6 cellular contexts compared by ENCODE assay signal in the genomic region with DNA sequence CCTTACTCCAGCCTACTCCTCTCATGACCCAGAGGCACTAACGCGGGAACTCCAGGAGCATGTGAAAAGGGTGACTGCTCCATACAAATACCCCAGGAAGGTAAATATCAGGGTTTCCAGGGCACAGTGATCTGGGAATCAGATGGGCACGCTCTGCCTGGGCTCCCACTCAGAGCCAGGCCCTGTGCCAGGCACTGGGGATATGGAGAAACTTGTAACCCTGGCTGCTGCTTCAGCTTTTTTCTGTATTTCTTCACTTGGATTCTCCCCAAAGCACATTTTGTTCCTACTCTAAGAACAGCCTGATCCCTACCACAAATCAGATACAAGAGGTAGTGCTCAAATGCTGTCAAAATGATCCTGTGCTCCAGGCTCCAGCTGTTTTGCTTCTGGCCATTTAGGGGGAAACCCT. TPM values are rescaled to one million over a fixed set of nuclear protein-coding genes. Genes with fewer than 3 reads are reported as not detected.
"Had no signal": no experiment of that assay in that cellular context is flagged by ENCODE, and none has a peak within 500 bp of the region (broad histone marks: within the 10 kb centered on the region; RNA-seq: fewer than 3 reads in every experiment).

No MANE protein-coding gene starts in this region.

RNA-seq across cellular contexts. Expression of a gene that starts 11.5 kb away (rescaled TPM):
- total RNA-seq: bronchial epithelial cell, cerebellum, occipital lobe had no signal
- polyA plus RNA-seq: immature natural killer cell had no signal

RNA-seq across cellular contexts. Expression of a gene that starts 30.5 kb away (rescaled TPM):
- total RNA-seq: bronchial epithelial cell had no signal
- polyA plus RNA-seq: immature natural killer cell had no signal

RNA-seq across cellular contexts. Expression of a gene that starts 35.3 kb away (rescaled TPM):
- total RNA-seq: bronchial epithelial cell, cerebellum, dermis microvascular lymphatic vessel endothelial cell, epithelial cell of proximal tubule, occipital lobe had no signal
- polyA plus RNA-seq: immature natural killer cell had no signal
